8 cellular contexts compared by ENCODE assay signal in the genomic region with DNA sequence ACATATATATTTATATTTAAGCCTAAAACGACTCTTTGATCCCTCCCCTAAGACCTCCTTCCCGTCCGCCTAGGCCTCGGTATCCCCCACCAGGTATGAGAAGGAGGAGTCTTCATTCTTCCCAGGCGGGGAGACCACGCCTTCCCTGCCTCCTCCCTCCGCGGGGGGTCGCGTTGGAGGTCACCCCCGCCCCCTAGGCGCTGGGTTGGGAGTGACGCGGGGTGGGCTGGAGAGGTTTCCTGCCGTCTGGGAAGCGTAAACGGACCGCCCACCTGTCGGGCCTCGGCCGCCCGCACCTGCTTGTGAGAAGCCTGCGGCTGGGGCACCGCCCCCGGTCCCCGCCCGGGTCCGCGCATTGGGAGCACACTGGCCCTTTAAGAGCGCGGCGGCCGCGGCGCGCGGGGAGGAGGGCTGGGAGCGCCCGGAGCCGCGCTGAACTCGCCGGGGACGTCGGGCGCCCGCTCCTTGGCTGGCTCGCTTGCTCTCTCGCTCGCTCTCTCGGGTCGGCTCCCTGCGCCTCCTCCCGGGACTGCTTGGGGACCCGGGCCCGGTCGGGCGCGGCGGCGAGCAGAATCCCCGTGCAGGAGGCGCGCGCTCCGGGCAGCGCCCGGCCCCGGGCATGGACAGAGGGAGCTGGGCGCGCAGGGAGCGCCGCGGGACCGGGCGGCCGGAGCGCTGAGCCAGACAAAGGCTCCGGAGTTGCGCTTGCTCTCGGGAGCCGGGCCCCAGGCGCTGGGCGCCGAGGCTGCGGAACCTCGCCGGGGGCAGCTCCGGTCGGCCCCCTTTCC. TPM values are rescaled to one million over a fixed set of nuclear protein-coding genes. Genes with fewer than 3 reads are reported as not detected.
DNase-seq lines count a peak whose midpoint lies in the region; ATAC-seq and TF ChIP-seq lines count a peak whose summit lies in the region.

A gene (plus strand): TSS at position 404 of the 788 bp plus-strand sequence. CDS start 597 bp downstream, outside the sequence.

- TF ChIP-seq CTCF in osteoblast (IDR thresholded peaks at IDR 0.05; ENCODE audit: extremely low read depth, low read depth, low read length) (no peak), thyroid gland (IDR thresholded peaks at IDR 0.05) (peak in 1 of 6 experiments; percentile 4)

- peak; percentile 63 for ATAC-seq in GM18909 (IDR thresholded peaks at IDR 0.05; ENCODE audit: poor library complexity, unreplicated experiment)

- DNase-seq in AG08396 (ENCODE audit: low spot score) (peak; percentile 81), SHP77 treated with DMSO at 0.1 percent for 48 hours (lab: John Stamatoyannopoulos, UW) (peak; percentile 23), head of caudate nucleus (peak in 40 of 42 donors; percentile 31 to 80 (median 63)), osteoblast (ENCODE audit: insufficient read length, low spot score, missing footprints) (peak; percentile 96), thyroid gland (peak; percentile 97 to 98)
- peak; percentile 71 for DNase-seq in activated naive CD4-positive, alpha-beta T cell treated with anti-CD3 and anti-CD28 coated beads, Interleukin-2, amount 50 U/mL, for 16 hours

- H2AFZ ChIP-seq in osteoblast (ENCODE audit: low read length) = peak within 1 kb of the TSS; percentile 78

- H3K36me3 ChIP-seq in HUES6 (ENCODE audit: control insufficient read depth, insufficient read depth, low read length) (peaks cover 6% of the 10 kb centered on the region; the same call in 1 of the 2 replicates), osteoblast (ENCODE audit: insufficient read depth, low read length) (no peaks in the 10 kb centered on the region), thyroid gland (no peaks in the 10 kb centered on the region)

- H3K9me3 ChIP-seq in HUES6 (ENCODE audit: control insufficient read depth, insufficient read depth, low read depth, low read length) = no peaks in the 10 kb centered on the region
- no peaks in the 10 kb centered on the region for H3K9me3 ChIP-seq in osteoblast (ENCODE audit: low read depth, low read length)
- H3K9me3 ChIP-seq in thyroid gland = no peaks in the 10 kb centered on the region

- peak within 1 kb of the TSS; percentile 85 for H3K9ac ChIP-seq in HUES6 (ENCODE audit: low read length)

- H3K4me2 ChIP-seq in osteoblast (ENCODE audit: insufficient read depth, low read length) = peak within 1 kb of the TSS; percentile 81

- TF ChIP-seq POLR2A in thyroid gland (IDR thresholded peaks at IDR 0.05) = peak in 1 of 2 donors; percentile 97

- H3K79me2 ChIP-seq in osteoblast (ENCODE audit: insufficient read depth, low read length) = no peaks in the 10 kb centered on the region

- H4K20me1 ChIP-seq in osteoblast (ENCODE audit: insufficient read depth, low read length) = peaks cover 8% of the 10 kb centered on the region

- H3K27me3 ChIP-seq in HUES6 (ENCODE audit: control insufficient read depth, insufficient read depth, low read length) = no peaks in the 10 kb centered on the region
- H3K27me3 ChIP-seq in osteoblast (ENCODE audit: insufficient read depth, low read length) = peaks cover 55% of the 10 kb centered on the region
- no peaks in the 10 kb centered on the region for H3K27me3 ChIP-seq in thyroid gland

- H3K27ac ChIP-seq in HUES6 (ENCODE audit: low read depth, low read length) (peak within 1 kb of the TSS; percentile 36; the same call in 1 of the 2 replicates), osteoblast (ENCODE audit: low read depth, low read length) (no peak within 1 kb of the TSS), thyroid gland (peak within 1 kb of the TSS; percentile 89 to 94 (median 90))

- intact Hi-C loops in head of caudate nucleus (cut with DNase I) (loop anchor here (10.0 kb wide), 1 partner anchor 169 kb away; a partner anchor contains a TSS), thyroid gland (cut with DNase I) (no loop called here)

- H3K4me1 ChIP-seq in HUES6 (ENCODE audit: control insufficient read depth, insufficient read depth, low read length) (peaks cover 51% of the 10 kb centered on the region), osteoblast (ENCODE audit: insufficient read depth, low read length) (peaks cover 22% of the 10 kb centered on the region), thyroid gland (peaks cover 60 to 66% of the 10 kb centered on the region in 2 donors)

- WGBS in thyroid gland, 2 donors = 2 to 3% methylated on average over 4 to 11 of the region's 90 CpGs

- H3K4me3 ChIP-seq in HUES6 (ENCODE audit: low read depth, low read length) = peak within 1 kb of the TSS; percentile 93
- peak within 1 kb of the TSS; percentile 68 for H3K4me3 ChIP-seq in osteoblast (ENCODE audit: insufficient read depth, low read length)
- peak within 1 kb of the TSS; percentile 84 to 91 (median 89) for H3K4me3 ChIP-seq in thyroid gland (replicated peaks in 1 of 3)

RNA-seq across cellular contexts. Expression of the gene that starts here (rescaled TPM):
- total RNA-seq in osteoblast = 7.7 and 9.4 TPM in 2 replicates
- total RNA-seq in thyroid gland = 100 to 1,000 TPM in 1 of 4 donors, 10 to 100 TPM in 3; 36.5 to 105 (median 80.5) TPM

Comparison
In these comparisons a context has a peak if more than half of its experiments do, and no peak if none do; other contexts are left out.
1. DNase-seq: peak in every context shown above with its lines; median percentile 98 in thyroid gland; 96 in osteoblast; 81 in AG08396; 71 in activated naive CD4-positive, alpha-beta T cell treated with anti-CD3 and anti-CD28 coated beads, Interleukin-2, amount 50 U/mL, for 16 hours; 63 in head of caudate nucleus; 23 in SHP77 treated with DMSO at 0.1 percent for 48 hours.